In genomic region chrX:129724767-129725166, GRCh38 we compare ENCODE assay signal across 1 cellular context.
TF ChIP-seq lines count a peak whose summit lies in the region.

No MANE protein-coding gene starts in this region.

TF ChIP-seq in GM23338, 12 proteins besides CTCF, POLR2A, EP300 and RAD21 (continued from another document):
- TF ChIP-seq, protein P1, sequence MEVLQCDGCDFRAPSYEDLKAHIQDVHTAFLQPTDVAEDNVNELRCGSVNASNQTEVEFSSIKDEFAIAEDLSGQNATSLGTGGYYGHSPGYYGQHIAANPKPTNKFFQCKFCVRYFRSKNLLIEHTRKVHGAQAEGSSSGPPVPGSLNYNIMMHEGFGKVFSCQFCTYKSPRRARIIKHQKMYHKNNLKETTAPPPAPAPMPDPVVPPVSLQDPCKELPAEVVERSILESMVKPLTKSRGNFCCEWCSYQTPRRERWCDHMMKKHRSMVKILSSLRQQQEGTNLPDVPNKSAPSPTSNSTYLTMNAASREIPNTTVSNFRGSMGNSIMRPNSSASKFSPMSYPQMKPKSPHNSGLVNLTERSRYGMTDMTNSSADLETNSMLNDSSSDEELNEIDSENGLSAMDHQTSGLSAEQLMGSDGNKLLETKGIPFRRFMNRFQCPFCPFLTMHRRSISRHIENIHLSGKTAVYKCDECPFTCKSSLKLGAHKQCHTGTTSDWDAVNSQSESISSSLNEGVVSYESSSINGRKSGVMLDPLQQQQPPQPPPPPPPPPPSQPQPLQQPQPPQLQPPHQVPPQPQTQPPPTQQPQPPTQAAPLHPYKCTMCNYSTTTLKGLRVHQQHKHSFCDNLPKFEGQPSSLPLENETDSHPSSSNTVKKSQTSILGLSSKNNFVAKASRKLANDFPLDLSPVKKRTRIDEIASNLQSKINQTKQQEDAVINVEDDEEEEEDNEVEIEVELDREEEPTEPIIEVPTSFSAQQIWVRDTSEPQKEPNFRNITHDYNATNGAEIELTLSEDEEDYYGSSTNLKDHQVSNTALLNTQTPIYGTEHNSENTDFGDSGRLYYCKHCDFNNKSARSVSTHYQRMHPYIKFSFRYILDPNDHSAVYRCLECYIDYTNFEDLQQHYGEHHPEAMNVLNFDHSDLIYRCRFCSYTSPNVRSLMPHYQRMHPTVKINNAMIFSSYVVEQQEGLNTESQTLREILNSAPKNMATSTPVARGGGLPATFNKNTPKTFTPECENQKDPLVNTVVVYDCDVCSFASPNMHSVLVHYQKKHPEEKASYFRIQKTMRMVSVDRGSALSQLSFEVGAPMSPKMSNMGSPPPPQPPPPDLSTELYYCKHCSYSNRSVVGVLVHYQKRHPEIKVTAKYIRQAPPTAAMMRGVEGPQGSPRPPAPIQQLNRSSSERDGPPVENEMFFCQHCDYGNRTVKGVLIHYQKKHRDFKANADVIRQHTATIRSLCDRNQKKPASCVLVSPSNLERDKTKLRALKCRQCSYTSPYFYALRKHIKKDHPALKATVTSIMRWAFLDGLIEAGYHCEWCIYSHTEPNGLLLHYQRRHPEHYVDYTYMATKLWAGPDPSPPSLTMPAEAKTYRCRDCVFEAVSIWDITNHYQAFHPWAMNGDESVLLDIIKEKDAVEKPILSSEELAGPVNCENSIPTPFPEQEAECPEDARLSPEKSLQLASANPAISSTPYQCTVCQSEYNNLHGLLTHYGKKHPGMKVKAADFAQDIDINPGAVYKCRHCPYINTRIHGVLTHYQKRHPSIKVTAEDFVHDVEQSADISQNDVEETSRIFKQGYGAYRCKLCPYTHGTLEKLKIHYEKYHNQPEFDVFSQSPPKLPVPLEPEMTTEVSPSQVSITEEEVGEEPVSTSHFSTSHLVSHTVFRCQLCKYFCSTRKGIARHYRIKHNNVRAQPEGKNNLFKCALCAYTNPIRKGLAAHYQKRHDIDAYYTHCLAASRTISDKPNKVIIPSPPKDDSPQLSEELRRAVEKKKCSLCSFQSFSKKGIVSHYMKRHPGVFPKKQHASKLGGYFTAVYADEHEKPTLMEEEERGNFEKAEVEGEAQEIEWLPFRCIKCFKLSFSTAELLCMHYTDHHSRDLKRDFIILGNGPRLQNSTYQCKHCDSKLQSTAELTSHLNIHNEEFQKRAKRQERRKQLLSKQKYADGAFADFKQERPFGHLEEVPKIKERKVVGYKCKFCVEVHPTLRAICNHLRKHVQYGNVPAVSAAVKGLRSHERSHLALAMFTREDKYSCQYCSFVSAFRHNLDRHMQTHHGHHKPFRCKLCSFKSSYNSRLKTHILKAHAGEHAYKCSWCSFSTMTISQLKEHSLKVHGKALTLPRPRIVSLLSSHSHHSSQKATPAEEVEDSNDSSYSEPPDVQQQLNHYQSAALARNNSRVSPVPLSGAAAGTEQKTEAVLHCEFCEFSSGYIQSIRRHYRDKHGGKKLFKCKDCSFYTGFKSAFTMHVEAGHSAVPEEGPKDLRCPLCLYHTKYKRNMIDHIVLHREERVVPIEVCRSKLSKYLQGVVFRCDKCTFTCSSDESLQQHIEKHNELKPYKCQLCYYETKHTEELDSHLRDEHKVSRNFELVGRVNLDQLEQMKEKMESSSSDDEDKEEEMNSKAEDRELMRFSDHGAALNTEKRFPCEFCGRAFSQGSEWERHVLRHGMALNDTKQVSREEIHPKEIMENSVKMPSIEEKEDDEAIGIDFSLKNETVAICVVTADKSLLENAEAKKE (CRISPR knock-in tag; IDR thresholded peaks at IDR 0.05): no peak
- TF ChIP-seq NANOG (IDR thresholded peaks at IDR 0.05; ENCODE audit: borderline replicate concordance) (no peak), EZH2 (IDR thresholded peaks at IDR 0.05; ENCODE audit: low read depth, unreplicated experiment) (no peak), STAT1 (IDR thresholded peaks at IDR 0.05; ENCODE audit: unreplicated experiment) (no peak), ZNF331 (CRISPR knock-in tag; IDR thresholded peaks at IDR 0.05; ENCODE audit: low read depth) (no peak), CREB1 (CRISPR knock-in tag; IDR thresholded peaks at IDR 0.05; ENCODE audit: low read depth) (no peak), REST (IDR thresholded peaks at IDR 0.05; ENCODE audit: unreplicated experiment) (no peak), JUNB (IDR thresholded peaks at IDR 0.05; ENCODE audit: unreplicated experiment) (no peak)
- TF ChIP-seq, protein P2, sequence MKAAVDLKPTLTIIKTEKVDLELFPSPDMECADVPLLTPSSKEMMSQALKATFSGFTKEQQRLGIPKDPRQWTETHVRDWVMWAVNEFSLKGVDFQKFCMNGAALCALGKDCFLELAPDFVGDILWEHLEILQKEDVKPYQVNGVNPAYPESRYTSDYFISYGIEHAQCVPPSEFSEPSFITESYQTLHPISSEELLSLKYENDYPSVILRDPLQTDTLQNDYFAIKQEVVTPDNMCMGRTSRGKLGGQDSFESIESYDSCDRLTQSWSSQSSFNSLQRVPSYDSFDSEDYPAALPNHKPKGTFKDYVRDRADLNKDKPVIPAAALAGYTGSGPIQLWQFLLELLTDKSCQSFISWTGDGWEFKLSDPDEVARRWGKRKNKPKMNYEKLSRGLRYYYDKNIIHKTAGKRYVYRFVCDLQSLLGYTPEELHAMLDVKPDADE (IDR thresholded peaks at IDR 0.05): no peak
